17 cellular contexts compared by ENCODE assay signal in genomic region chr9:131885144-131885609, GRCh38.
DNase-seq lines count a peak whose midpoint lies in the region; ATAC-seq, FAIRE-seq and TF ChIP-seq lines count a peak whose summit lies in the region.
"Had no signal": no experiment of that assay in that cellular context is flagged by ENCODE, and none has a peak within 500 bp of the region (broad histone marks: within the 10 kb centered on the region; RNA-seq: fewer than 3 reads in every experiment).

No MANE protein-coding gene starts in this region.

- H3K79me2 ChIP-seq in mesendoderm (ENCODE audit: control insufficient read depth, insufficient read depth, low read length) = no peaks in the 10 kb centered on the region

- no peak for TF ChIP-seq POLR2A in upper lobe of left lung (IDR thresholded peaks at IDR 0.05)

- peaks cover 5 to 40% (median 12%) of the 10 kb centered on the region in 4 donors for H3K4me1 ChIP-seq in upper lobe of left lung
- H3K4me1 ChIP-seq in mesendoderm (ENCODE audit: control insufficient read depth, low read depth, low read length) = no peaks in the 10 kb centered on the region

- no peak overlapping the region for H4K8ac ChIP-seq in mesendoderm (ENCODE audit: low read depth, low read length)

- H2BK5ac ChIP-seq in mesendoderm (ENCODE audit: low read length) = no peak overlapping the region

- intact Hi-C loops in Right ventricle myocardium inferior (cut with DNase I) (no loop called here), left ventricle myocardium superior (cut with micrococcal nuclease) (no loop called here)

- no peak overlapping the region for H3K9ac ChIP-seq in mesendoderm (ENCODE audit: low read length)
- H3K9ac ChIP-seq: GM23248 had no signal

- no peak overlapping the region for H3K23ac ChIP-seq in mesendoderm (ENCODE audit: low read length)

- no peak for TF ChIP-seq EP300 in upper lobe of left lung (IDR thresholded peaks at IDR 0.05)

- H3K27ac ChIP-seq in upper lobe of left lung = peak overlapping the region in 1 of 4 donors; percentile 61
- H3K27ac ChIP-seq in mesendoderm (ENCODE audit: low read depth, low read length) = no peak overlapping the region
- H3K27ac ChIP-seq: GM23248, RWPE1 had no signal

- no peak overlapping the region for H3K4me2 ChIP-seq in mesendoderm (ENCODE audit: low read length)

- H3K9me3 ChIP-seq in upper lobe of left lung = no peaks in the 10 kb centered on the region

- TF ChIP-seq CTCF in foreskin fibroblast (IDR thresholded peaks at IDR 0.05; ENCODE audit: low read depth, low read length) (no peak), upper lobe of left lung (IDR thresholded peaks at IDR 0.05) (no peak)

- ATAC-seq in Right ventricle myocardium inferior (peak; percentile 9), left ventricle myocardium superior (no peak), upper lobe of left lung (ENCODE audit: low FRiP score in 2 of 2) (peak; percentile 12 to 84)

- H3K36me3 ChIP-seq in upper lobe of left lung = peaks cover 0 to 6% (median 0%) of the 10 kb centered on the region in 4 donors
- H3K36me3 ChIP-seq in mesendoderm (ENCODE audit: control insufficient read depth, insufficient read depth, low read length) = no peaks in the 10 kb centered on the region

- H3K27me3 ChIP-seq in upper lobe of left lung (no peaks in the 10 kb centered on the region), mesendoderm (ENCODE audit: insufficient read depth, low read length, poor library complexity) (no peaks in the 10 kb centered on the region)

- H2BK15ac ChIP-seq in mesendoderm (replicated peaks; ENCODE audit: low read depth) = no peak overlapping the region

- FAIRE-seq in GM19239 (lab: Jason Lieb, UNC) = no peak
- FAIRE-seq: kidney had no signal

- no peak overlapping the region for H3K18ac ChIP-seq in mesendoderm (ENCODE audit: low read length)

- H2AK5ac ChIP-seq in mesendoderm (ENCODE audit: low read length) = no peak overlapping the region

- no peak overlapping the region for H3K4me3 ChIP-seq in foreskin fibroblast (ENCODE audit: low read depth in 1 of 2, low read length in 2 of 2)
- no peak overlapping the region for H3K4me3 ChIP-seq in upper lobe of left lung
- no peak overlapping the region for H3K4me3 ChIP-seq in mesendoderm (ENCODE audit: low read length)
- H3K4me3 ChIP-seq: GM23248 had no signal

- 46 to 50% methylated on average over 6 of the region's 6 CpGs for WGBS in upper lobe of left lung, 2 donors
- no CpG with 5 or more reads among the region's 6 CpGs for WGBS in mesendoderm (ENCODE audit: extremely low coverage, insufficient coverage, low lambda C conversion rate)

- H3K56ac ChIP-seq in mesendoderm (ENCODE audit: low read length) = no peak overlapping the region

- H2BK120ac ChIP-seq in mesendoderm (ENCODE audit: low read depth, low read length) = no peak overlapping the region

- DNase-seq in Right ventricle myocardium inferior (ENCODE audit: missing footprints) = no peak
- DNase-seq in left ventricle myocardium superior = no peak
- DNase-seq in NCI-H446 treated with DMSO at 0.1 percent for 48 hours (lab: John Stamatoyannopoulos, UW) = peak; percentile 89
- DNase-seq in foreskin fibroblast = peak; percentile 16 to 63
- peak in 1 of 2 donors; percentile 81 for DNase-seq in upper lobe of left lung
- DNase-seq in mesendoderm = no peak
- no peak for DNase-seq in GM19239 (ENCODE audit: insufficient read length, low spot score)
- no peak for DNase-seq in SHP77 (lab: John Stamatoyannopoulos, UW)
- DNase-seq: activated CD4-positive, alpha-beta T cell treated with anti-CD3 and anti-CD28 coated beads, Interleukin-2, amount 50 U/mL, for 48 hours; activated gamma-delta T cell; effector CD8-positive, alpha-beta T cell; GM23248; kidney; naive B cell; stimulated activated CD4-positive, alpha-beta T cell treated with anti-CD3 and anti-CD28 coated beads, Interleukin-1b, Interleukin-23, amount 100 ng/mL, for 48 hours; T-helper 9 cell had no signal

- no peak overlapping the region for H3K4ac ChIP-seq in mesendoderm (ENCODE audit: low read depth, low read length)

- no peaks in the 10 kb centered on the region for H3K79me1 ChIP-seq in mesendoderm (ENCODE audit: low read length)

- H4K5ac ChIP-seq in mesendoderm (ENCODE audit: low read length) = no peak overlapping the region

Comparison
In these comparisons a context has a peak if more than half of its experiments do, and no peak if none do; other contexts are left out.
1. DNase-seq: peak in NCI-H446 treated with DMSO at 0.1 percent for 48 hours (single experiment) and foreskin fibroblast (2 of 2); none in Right ventricle myocardium inferior (single experiment), left ventricle myocardium superior (single experiment), mesendoderm (single experiment), GM19239 (single experiment) and SHP77 (0 of 2).